Comparison of ENCODE assay signal across 28 cellular contexts in the genomic region with DNA sequence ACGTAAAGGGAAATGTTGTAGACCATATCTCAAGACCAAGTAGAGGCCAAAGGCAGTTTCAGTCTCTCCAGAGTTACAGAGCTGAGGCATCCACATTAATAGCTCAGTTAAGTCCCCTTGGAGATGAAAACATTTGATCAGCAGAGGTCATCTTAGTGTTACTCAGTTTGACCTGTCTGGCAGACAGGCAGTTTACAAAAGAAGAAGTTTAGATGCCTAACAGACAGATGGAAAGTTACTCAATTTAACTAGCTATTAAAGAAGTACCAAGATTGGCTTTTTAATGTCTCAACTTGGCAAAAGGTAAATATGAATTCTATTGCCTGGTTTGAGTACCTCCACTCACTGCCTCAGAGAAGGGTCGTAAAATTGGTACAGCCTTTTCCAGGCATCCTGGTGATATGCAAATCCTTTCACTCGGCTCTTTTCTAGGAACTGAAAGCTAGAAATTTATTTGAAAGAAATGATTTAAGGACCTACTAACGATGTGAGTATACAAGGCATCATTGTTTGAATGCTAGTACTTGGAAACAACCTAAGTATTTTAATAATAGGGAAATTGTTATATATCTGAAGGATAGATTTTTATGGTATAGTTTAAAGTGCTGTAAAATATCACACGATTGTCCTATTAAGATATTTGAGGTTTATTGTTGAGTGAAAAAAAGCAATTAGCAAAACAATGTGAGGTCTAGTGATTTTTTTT.
DNase-seq lines count a peak whose midpoint lies in the region; ATAC-seq lines count a peak whose summit lies in the region.
"Had no signal": no experiment of that assay in that cellular context is flagged by ENCODE, and none has a peak within 500 bp of the region (broad histone marks: within the 10 kb centered on the region; RNA-seq: fewer than 3 reads in every experiment).

No MANE protein-coding gene starts in this region.

- ATAC-seq in HG03175 (IDR thresholded peaks at IDR 0.05; ENCODE audit: unreplicated experiment) = no peak

- peak; percentile 54 to 61 for DNase-seq in AML-193 (lab: John Stamatoyannopoulos, UW)
- DNase-seq in HCEC 1CT = peak; percentile 14
- DNase-seq in NCI-H526 treated with DMSO at 0.1 percent for 48 hours (lab: John Stamatoyannopoulos, UW) = peak; percentile 83
- peak; percentile 31 for DNase-seq in iris pigment epithelial cell (ENCODE audit: low read depth)
- DNase-seq in NCI-H1105 treated with DMSO at 0.1 percent for 48 hours (lab: John Stamatoyannopoulos, UW) = no peak
- no peak for DNase-seq in activated T-cell treated with anti-CD3 and anti-CD28 coated beads, Interleukin-2, amount 50 U/mL, for 48 hours
- DNase-seq: activated B cell treated with CpG ODN at 0.5 μM for 24 hours; activated CD4-positive, alpha-beta T cell treated with anti-CD3 and anti-CD28 coated beads, Interleukin-2, amount 50 U/mL, for 1 hour; activated gamma-delta T cell treated with Interleukin-2 at 50 U/mL for 16 hours; activated T-cell treated with anti-CD3 and anti-CD28 coated beads, Interleukin-2, amount 50 U/mL, for 24 hours; C1 segment of cervical spinal cord; colonic mucosa; COR-L47; effector CD8-positive, alpha-beta T cell; GDM1; islet precursor cell; left ventricle myocardium inferior; naive B cell; NCI-H1930; NCI-H524 treated with DMSO at 0.1 percent for 48 hours; NK-92 treated with Interleukin-12 subunit alpha and Interleukin-12 subunit beta, amount 100 ng/mL, for 24 hours; Peyer's patch; posterior cingulate gyrus; SHP77 treated with DMSO at 0.1 percent for 48 hours; stimulated activated CD8-positive, alpha-beta memory T cell treated with anti-CD3 and anti-CD28 coated beads, Interleukin-4, amount 100 ng/mL, for 48 hours; T-helper 9 cell; thyroid gland had no signal

Comparison
In these comparisons a context has a peak if more than half of its experiments do, and no peak if none do; other contexts are left out.
1. DNase-seq: peak in AML-193 (2 of 2), HCEC 1CT (single experiment), NCI-H526 treated with DMSO at 0.1 percent for 48 hours (single experiment) and iris pigment epithelial cell (single experiment); none in NCI-H1105 treated with DMSO at 0.1 percent for 48 hours (single experiment) and activated T-cell treated with anti-CD3 and anti-CD28 coated beads, Interleukin-2, amount 50 U/mL, for 48 hours (0 of 2).